25 cellular contexts compared by ENCODE assay signal in the genomic region with DNA sequence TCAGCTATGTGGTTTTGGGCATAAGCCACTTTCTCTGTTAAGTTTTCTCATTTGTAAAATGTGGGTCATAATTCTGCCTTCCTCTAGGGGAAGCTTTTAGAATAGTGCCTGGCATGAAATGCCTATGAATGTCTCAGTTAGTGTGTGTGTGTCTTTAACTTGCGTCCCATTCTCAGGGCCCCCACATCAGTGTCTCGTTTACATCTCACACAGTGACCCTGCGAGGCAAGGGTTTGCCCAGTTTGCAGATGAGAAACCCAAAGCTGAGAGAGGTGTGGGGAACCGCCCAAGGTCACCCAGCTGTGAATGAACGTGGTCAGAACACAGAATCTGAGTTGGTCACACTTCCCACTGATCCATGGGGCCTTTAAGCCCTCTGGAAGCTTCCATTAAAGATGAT. TPM values are rescaled to one million over a fixed set of nuclear protein-coding genes. Genes with fewer than 3 reads are reported as not detected.
DNase-seq lines count a peak whose midpoint lies in the region; ATAC-seq and TF ChIP-seq lines count a peak whose summit lies in the region.
"Had no signal": no experiment of that assay in that cellular context is flagged by ENCODE, and none has a peak within 500 bp of the region (broad histone marks: within the 10 kb centered on the region; RNA-seq: fewer than 3 reads in every experiment).

No MANE protein-coding gene starts in this region.

- H3K9me3 Mint-ChIP-seq in brain (no peaks in the 10 kb centered on the region), memory B cell (no peaks in the 10 kb centered on the region)
- no peaks in the 10 kb centered on the region for H3K9me3 Mint-ChIP-seq in CD4-positive, alpha-beta memory T cell
- H3K9me3 Mint-ChIP-seq: CD8-positive, alpha-beta memory T cell; dendritic cell treated with granulocyte-macrophage colony-stimulating factor and Interleukin-4, amounts not matched to agents 40 ng/mL and 50 ng/mL, for 4 days; mesothelial cell of epicardium; naive thymus-derived CD4-positive, alpha-beta T cell; T-helper 1 cell treated with Interleukin-12 subunit alpha and Interleukin-12 subunit beta and Interleukin-4 antibody, amounts not matched to agents 30 μg/mL and 1 μg/mL, for 36 hours had no signal

- peaks cover 59 to 86% (median 77%) of the 10 kb centered on the region in 3 donors for H3K36me3 ChIP-seq in tibial artery
- peaks cover 66% of the 10 kb centered on the region for H3K36me3 ChIP-seq in CD4-positive, alpha-beta memory T cell (ENCODE audit: insufficient read depth, low read length)
- H3K36me3 ChIP-seq in lower lobe of right lung: peaks cover 87% of the 10 kb centered on the region

- no peak overlapping the region for H3K4me3 ChIP-seq in tibial artery
- no peak overlapping the region for H3K4me3 ChIP-seq in CD4-positive, alpha-beta memory T cell (ENCODE audit: low read length in 2 of 2)
- no peak overlapping the region for H3K4me3 ChIP-seq in lower lobe of right lung
- H3K4me3 ChIP-seq: gastroesophageal sphincter, hepatocyte, left lung had no signal

- no peak overlapping the region for H3K4me3 Mint-ChIP-seq in brain
- no peak overlapping the region for H3K4me3 Mint-ChIP-seq in memory B cell
- H3K4me3 Mint-ChIP-seq in CD4-positive, alpha-beta memory T cell: no peak overlapping the region
- H3K4me3 Mint-ChIP-seq: CD8-positive, alpha-beta memory T cell; dendritic cell treated with granulocyte-macrophage colony-stimulating factor and Interleukin-4, amounts not matched to agents 40 ng/mL and 50 ng/mL, for 4 days; mesothelial cell of epicardium; naive thymus-derived CD4-positive, alpha-beta T cell; T-helper 1 cell treated with Interleukin-12 subunit alpha and Interleukin-12 subunit beta and Interleukin-4 antibody, amounts not matched to agents 30 μg/mL and 1 μg/mL, for 36 hours had no signal

- H3K4me1 Mint-ChIP-seq in brain (peaks cover 14% of the 10 kb centered on the region), memory B cell (peaks cover 6% of the 10 kb centered on the region)
- peaks cover 4 to 13% (median 9%) of the 10 kb centered on the region in 4 donors for H3K4me1 Mint-ChIP-seq in CD4-positive, alpha-beta memory T cell

- H3K36me3 Mint-ChIP-seq in brain (peaks cover 62% of the 10 kb centered on the region), memory B cell (peaks cover 23% of the 10 kb centered on the region)
- H3K36me3 Mint-ChIP-seq in CD4-positive, alpha-beta memory T cell: peaks cover 41 to 75% of the 10 kb centered on the region in 2 donors

- no peak overlapping the region for H3K27ac ChIP-seq in tibial artery
- H3K27ac ChIP-seq in CD4-positive, alpha-beta memory T cell (ENCODE audit: low read depth, low read length): no peak overlapping the region
- H3K27ac ChIP-seq in lower lobe of right lung: no peak overlapping the region
- H3K27ac ChIP-seq: hepatocyte, KMS-11, left lung had no signal

- DNase-seq in activated effector memory CD4-positive, alpha-beta T cell treated with anti-CD3 and anti-CD28 coated beads, Interleukin-2, amount 50 U/mL, for 16 hours: peak; percentile 50
- no peak for DNase-seq in activated effector memory CD4-positive, alpha-beta T cell treated with Interleukin-2 at 50 U/mL for 16 hours
- DNase-seq in memory B cell (ENCODE audit: low spot score in 2 of 2) (no peak), tibial artery (peak; percentile 1 to 28), lower lobe of right lung (no peak), AG08396 (ENCODE audit: low spot score) (no peak)
- no peak for DNase-seq in CD4-positive, alpha-beta memory T cell
- DNase-seq: activated CD4-positive, alpha-beta T cell treated with anti-CD3 and anti-CD28 coated beads for 1 hour; activated T-cell treated with anti-CD3 and anti-CD28 coated beads for 4 hours; CD8-positive, alpha-beta memory T cell; DMS53; left lung; naive thymus-derived CD4-positive, alpha-beta T cell; NCI-H1417; NCI-H2107; NCI-H748 treated with DMSO at 0.1 percent for 48 hours; small intestine; stimulated activated CD4-positive, alpha-beta T cell treated with anti-CD3 and anti-CD28 coated beads, Interleukin-1b, Interleukin-23, amount 100 ng/mL, for 48 hours had no signal

- intact Hi-C loops in tibial artery (cut with DNase I; ENCODE audit: low total_unique reads) (no loop called here), lower lobe of right lung (cut with DNase I) (no loop called here)
- intact Hi-C loops in CD4-positive, alpha-beta memory T cell (cut with micrococcal nuclease): no loop called here

- H3K27ac Mint-ChIP-seq in brain (peak overlapping the region; percentile 23 to 81 (median 60)), memory B cell (peak overlapping the region; percentile 25)
- H3K27ac Mint-ChIP-seq in CD4-positive, alpha-beta memory T cell: peak overlapping the region in 3 of 7 donors; percentile 77 to 86 (median 82)
- H3K27ac Mint-ChIP-seq: dendritic cell treated with granulocyte-macrophage colony-stimulating factor and Interleukin-4, amounts not matched to agents 40 ng/mL and 50 ng/mL, for 4 days; mesothelial cell of epicardium; T-helper 1 cell treated with Interleukin-12 subunit alpha and Interleukin-12 subunit beta and Interleukin-4 antibody, amounts not matched to agents 30 μg/mL and 1 μg/mL, for 36 hours had no signal

- ATAC-seq in memory B cell (ENCODE audit: low read depth) (no peak), lower lobe of right lung (no peak)
- ATAC-seq: gastroesophageal sphincter; left lung; naive thymus-derived CD4-positive, alpha-beta T cell had no signal

- peaks cover 0 to 43% (median 33%) of the 10 kb centered on the region in 4 donors for H3K4me1 ChIP-seq in tibial artery
- H3K4me1 ChIP-seq in CD4-positive, alpha-beta memory T cell (ENCODE audit: insufficient read depth, low read length): no peaks in the 10 kb centered on the region
- H3K4me1 ChIP-seq in lower lobe of right lung: peaks cover 46% of the 10 kb centered on the region

- POLR2A ChIA-PET in CD4-positive, alpha-beta memory T cell (lab: Charles Lee; ENCODE audit: partially characterized antibody): interaction anchor here (1.5 kb wide), 1 partner anchor 15 kb away, joined by 6 read pairs; no protein-coding TSS in a partner anchor

- no peaks in the 10 kb centered on the region for H3K27me3 ChIP-seq in tibial artery
- no peaks in the 10 kb centered on the region for H3K27me3 ChIP-seq in CD4-positive, alpha-beta memory T cell (ENCODE audit: insufficient read depth, low read length)
- H3K27me3 ChIP-seq in lower lobe of right lung (ENCODE audit: low read depth): no peaks in the 10 kb centered on the region
- H3K27me3 ChIP-seq: gastroesophageal sphincter, hepatocyte, left lung had no signal

- H3K27me3 Mint-ChIP-seq in brain (no peaks in the 10 kb centered on the region), memory B cell (no peaks in the 10 kb centered on the region)
- no peaks in the 10 kb centered on the region for H3K27me3 Mint-ChIP-seq in CD4-positive, alpha-beta memory T cell
- H3K27me3 Mint-ChIP-seq: CD8-positive, alpha-beta memory T cell; dendritic cell treated with granulocyte-macrophage colony-stimulating factor and Interleukin-4, amounts not matched to agents 40 ng/mL and 50 ng/mL, for 4 days; naive thymus-derived CD4-positive, alpha-beta T cell had no signal

- CTCF ChIA-PET in CD4-positive, alpha-beta memory T cell (lab: Charles Lee; ENCODE audit: partially characterized antibody): interaction anchor here (0.6 to 1.9 kb wide), 2 partner anchors 9 to 560 kb away, joined by 3 to 7 read pairs; no protein-coding TSS in a partner anchor

- TF ChIP-seq CTCF in brain (conservative IDR thresholded peaks at IDR 0.05) (no peak), tibial artery (IDR thresholded peaks at IDR 0.05) (no peak), lower lobe of right lung (IDR thresholded peaks at IDR 0.05) (no peak)

- H3K9me3 ChIP-seq in tibial artery (no peaks in the 10 kb centered on the region), lower lobe of right lung (no peaks in the 10 kb centered on the region)
- H3K9me3 ChIP-seq in CD4-positive, alpha-beta memory T cell (ENCODE audit: control insufficient read depth in 1 of 2, low read length in 2 of 2): no peaks in the 10 kb centered on the region
- H3K9me3 ChIP-seq: gastroesophageal sphincter, left lung had no signal

RNA-seq across cellular contexts. Expression of a gene that starts 14.1 kb away (rescaled TPM):
- polyA plus RNA-seq in brain (ENCODE audit: insufficient read depth, low read depth, low replicate concordance): 1,097 TPM
- total RNA-seq in CD4-positive, alpha-beta memory T cell: 10 to 100 TPM; 75.5 to 81.0 TPM
- 100 to 1,000 TPM; 237 to 311 TPM for polyA plus RNA-seq in CD4-positive, alpha-beta memory T cell
- total RNA-seq in lower lobe of right lung: 161 TPM

RNA-seq across cellular contexts. Expression of a gene that starts 28.2 kb away (rescaled TPM):
- 298 TPM for polyA plus RNA-seq in brain (ENCODE audit: insufficient read depth, low read depth, low replicate concordance)
- 1 to 10 TPM; 2.1 to 2.8 TPM for total RNA-seq in CD4-positive, alpha-beta memory T cell
- polyA plus RNA-seq in CD4-positive, alpha-beta memory T cell: 1 to 10 TPM; 3.7 to 7.9 TPM
- 51.6 TPM for total RNA-seq in lower lobe of right lung

Comparison
In these comparisons a context has a peak if more than half of its experiments do, and no peak if none do; other contexts are left out.
1. DNase-seq: peak in activated effector memory CD4-positive, alpha-beta T cell treated with anti-CD3 and anti-CD28 coated beads, Interleukin-2, amount 50 U/mL, for 16 hours (single experiment) and tibial artery (2 of 2); none in activated effector memory CD4-positive, alpha-beta T cell treated with Interleukin-2 at 50 U/mL for 16 hours (single experiment), memory B cell (0 of 2), CD4-positive, alpha-beta memory T cell (0 of 5), lower lobe of right lung (single experiment) and AG08396 (single experiment).
2. RNA of a gene that starts 28.2 kb away (total RNA-seq): 51.6 TPM in lower lobe of right lung (single experiment); 2.1 to 2.8 TPM in CD4-positive, alpha-beta memory T cell; every median in the first group is over 10 times any median in the second.